ENCODE assay signal across 10 cellular contexts in the genomic region with DNA sequence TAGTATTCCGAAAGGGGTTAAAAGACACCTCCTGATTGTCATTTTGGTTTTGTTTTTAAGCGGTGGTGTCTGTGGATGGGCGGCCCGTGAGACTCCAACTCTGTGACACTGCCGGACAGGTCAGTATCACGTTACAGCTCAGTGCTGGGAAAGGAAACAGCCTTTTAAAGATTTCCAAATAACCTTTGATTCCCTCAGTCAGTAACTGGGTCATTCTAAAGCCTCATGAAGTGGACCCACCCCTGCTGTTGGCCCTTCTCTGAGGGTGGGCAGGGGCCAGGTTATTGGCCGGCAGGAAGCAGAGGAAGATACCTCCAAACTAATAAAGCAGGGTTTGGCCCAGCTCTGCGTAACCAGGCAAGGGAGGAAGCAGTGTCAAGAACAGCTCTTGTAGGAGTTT. TPM values are rescaled to one million over a fixed set of nuclear protein-coding genes. Genes with fewer than 3 reads are reported as not detected.
DNase-seq lines count a peak whose midpoint lies in the region; ATAC-seq, FAIRE-seq and TF ChIP-seq lines count a peak whose summit lies in the region.
"Had no signal": no experiment of that assay in that cellular context is flagged by ENCODE, and none has a peak within 500 bp of the region (broad histone marks: within the 10 kb centered on the region; RNA-seq: fewer than 3 reads in every experiment).

No MANE protein-coding gene starts in this region.

- POLR2A ChIA-PET in CD8-positive, alpha-beta T cell (lab: Charles Lee): no interaction called here
- POLR2A ChIA-PET in RWPE1 (lab: Yijun Ruan, JAX; ENCODE audit: low non-redundant PET): no interaction called here

- FAIRE-seq in astrocyte (lab: Jason Lieb, UNC) (no peak), GM19239 (lab: Jason Lieb, UNC) (no peak)

- no peak for TF ChIP-seq CTCF in CD8-positive, alpha-beta T cell (IDR thresholded peaks at IDR 0.05)
- TF ChIP-seq CTCF in astrocyte (IDR thresholded peaks at IDR 0.05; ENCODE audit: insufficient read depth, low read depth, low read length) (no peak), liver (IDR thresholded peaks at IDR 0.05; ENCODE audit: low read depth, low read length, missing input control) (no peak), RWPE1 (conservative IDR thresholded peaks at IDR 0.05; ENCODE audit: low read depth) (no peak)

- no peaks in the 10 kb centered on the region for H3K27me3 ChIP-seq in CD8-positive, alpha-beta T cell (ENCODE audit: insufficient read depth, low read length)
- H3K27me3 ChIP-seq in astrocyte (ENCODE audit: insufficient read depth, low read length) (peaks cover 25% of the 10 kb centered on the region), liver (ENCODE audit: control insufficient read depth in 4 of 4, insufficient read depth in 4 of 4, low read length in 3 of 4) (no peaks in the 10 kb centered on the region), skeletal muscle tissue (ENCODE audit: control insufficient read depth in 3 of 3, insufficient read depth in 3 of 3, low read length in 3 of 3) (no peaks in the 10 kb centered on the region)

- no peak overlapping the region for H3K27ac Mint-ChIP-seq in CD8-positive, alpha-beta T cell
- H3K27ac Mint-ChIP-seq in astrocyte (ENCODE audit: unreplicated experiment): no peak overlapping the region

- H3K4me3 Mint-ChIP-seq in CD8-positive, alpha-beta T cell: peak overlapping the region; percentile 58
- H3K4me3 Mint-ChIP-seq in astrocyte (ENCODE audit: unreplicated experiment): peak overlapping the region; percentile 40

- CTCF ChIA-PET in CD8-positive, alpha-beta T cell (lab: Charles Lee): interaction anchor here (0.9 to 9.8 kb wide), 3 partner anchors 46 to 518 kb away, joined by 3 to 140 read pairs (median 86); no protein-coding TSS in a partner anchor
- CTCF ChIA-PET in RWPE1 (lab: Yijun Ruan, JAX): interaction anchor here (0.6 kb wide), 1 partner anchor 10 kb away, joined by 3 read pairs; no protein-coding TSS in a partner anchor

- H3K4me1 Mint-ChIP-seq in CD8-positive, alpha-beta T cell (ENCODE audit: low read depth): peaks cover 21% of the 10 kb centered on the region
- peaks cover 1% of the 10 kb centered on the region for H3K4me1 Mint-ChIP-seq in astrocyte (ENCODE audit: low read depth, unreplicated experiment)

- intact Hi-C loops in CD8-positive, alpha-beta T cell (cut with DNase I, micrococcal nuclease): loop anchor here (5.0 to 10.0 kb wide), 3 partner anchors 55 to 767 kb away; a partner anchor contains a TSS

- no peaks in the 10 kb centered on the region for H3K9me3 Mint-ChIP-seq in CD8-positive, alpha-beta T cell
- H3K9me3 Mint-ChIP-seq in astrocyte (ENCODE audit: unreplicated experiment): peaks cover 4% of the 10 kb centered on the region

- H3K79me2 ChIP-seq in astrocyte (ENCODE audit: insufficient read depth, low read length): no peaks in the 10 kb centered on the region

- DNase-seq in CD8-positive, alpha-beta T cell: no peak
- DNase-seq in astrocyte (ENCODE audit: low read depth): no peak
- no peak for DNase-seq in SHP77 treated with DMSO at 0.1 percent for 48 hours (lab: John Stamatoyannopoulos, UW)
- DNase-seq in RWPE1 (ENCODE audit: low spot score): no peak
- DNase-seq in GM19239 (ENCODE audit: insufficient read length, low spot score): no peak
- DNase-seq: NCI-H510A treated with DMSO at 0.1 percent for 48 hours had no signal

- no peaks in the 10 kb centered on the region for H3K36me3 ChIP-seq in CD8-positive, alpha-beta T cell (ENCODE audit: insufficient read depth, low read length)
- H3K36me3 ChIP-seq in astrocyte (ENCODE audit: insufficient read depth, low read length) (no peaks in the 10 kb centered on the region), liver (ENCODE audit: control insufficient read depth in 4 of 4, insufficient read depth in 3 of 4, low read depth in 1 of 4, low read length in 3 of 4) (peaks cover 1 to 10% (median 7%) of the 10 kb centered on the region in 4 donors), skeletal muscle tissue (ENCODE audit: control insufficient read depth in 3 of 3, insufficient read depth in 3 of 3, low read length in 3 of 3) (peaks cover 3 to 11% (median 5%) of the 10 kb centered on the region in 3 donors)

- 19% methylated on average over 8 of the region's 8 CpGs for WGBS in liver

- no peak overlapping the region for H3K9ac ChIP-seq in astrocyte (ENCODE audit: low read length)
- peak overlapping the region; percentile 79 to 99 for H3K9ac ChIP-seq in liver (ENCODE audit: low read depth in 1 of 2, low read length in 2 of 2)
- peak overlapping the region; percentile 71 to 82 (median 81) for H3K9ac ChIP-seq in skeletal muscle tissue (ENCODE audit: low read depth in 1 of 3, low read length in 3 of 3)

- H3K27ac ChIP-seq in CD8-positive, alpha-beta T cell (ENCODE audit: low read depth, low read length): no peak overlapping the region
- H3K27ac ChIP-seq in astrocyte (ENCODE audit: low read depth, low read length) (no peak overlapping the region), liver (ENCODE audit: low read depth in 1 of 2, low read length in 2 of 2) (peak overlapping the region; percentile 95 to 100), skeletal muscle tissue (ENCODE audit: low read depth, low read length) (peak overlapping the region; percentile 43), RWPE1 (no peak overlapping the region)
- H3K27ac ChIP-seq: SK-N-MC had no signal

- no peak overlapping the region for H2AFZ ChIP-seq in astrocyte (ENCODE audit: low read depth, low read length)

- H3K4me1 ChIP-seq in CD8-positive, alpha-beta T cell (ENCODE audit: insufficient read depth, low read length): peaks cover 4% of the 10 kb centered on the region
- H3K4me1 ChIP-seq in astrocyte (ENCODE audit: insufficient read depth, low read length) (peaks cover 3% of the 10 kb centered on the region), liver (ENCODE audit: control insufficient read depth in 4 of 4, insufficient read depth in 4 of 4, low read length in 3 of 4) (peaks cover 12 to 38% (median 22%) of the 10 kb centered on the region in 4 donors), skeletal muscle tissue (ENCODE audit: control insufficient read depth in 3 of 3, insufficient read depth in 3 of 3, low read length in 3 of 3) (peaks cover 19 to 30% (median 24%) of the 10 kb centered on the region in 3 donors)

- no peak overlapping the region for H3K4me3 ChIP-seq in CD8-positive, alpha-beta T cell (ENCODE audit: low read depth, low read length)
- H3K4me3 ChIP-seq in astrocyte (ENCODE audit: insufficient read depth, low read depth, low read length) (no peak overlapping the region), liver (ENCODE audit: low read depth in 1 of 3, low read length in 3 of 3) (peak overlapping the region; percentile 73 to 98 (median 86)), skeletal muscle tissue (ENCODE audit: low read length in 3 of 3) (peak overlapping the region; percentile 77 to 80 (median 80))
- H3K4me3 ChIP-seq: SK-N-MC had no signal

- H3K36me3 Mint-ChIP-seq in CD8-positive, alpha-beta T cell: peaks cover 5% of the 10 kb centered on the region
- peaks cover 5% of the 10 kb centered on the region for H3K36me3 Mint-ChIP-seq in astrocyte (ENCODE audit: low read depth, unreplicated experiment)

- H3K27me3 Mint-ChIP-seq in CD8-positive, alpha-beta T cell (ENCODE audit: low read depth): no peaks in the 10 kb centered on the region
- peaks cover 27% of the 10 kb centered on the region for H3K27me3 Mint-ChIP-seq in astrocyte (ENCODE audit: low read depth, unreplicated experiment)

- ATAC-seq in CD8-positive, alpha-beta T cell: no peak
- no peak for ATAC-seq in HG03378 (IDR thresholded peaks at IDR 0.05; ENCODE audit: unreplicated experiment)

- TF ChIP-seq RAD21 in liver (IDR thresholded peaks at IDR 0.05): peak; percentile 52 to 59

- H4K20me1 ChIP-seq in astrocyte (ENCODE audit: insufficient read depth, low read length): no peaks in the 10 kb centered on the region

- no peaks in the 10 kb centered on the region for H3K9me3 ChIP-seq in CD8-positive, alpha-beta T cell (ENCODE audit: low read length)
- H3K9me3 ChIP-seq in astrocyte (ENCODE audit: insufficient read depth, low read depth, low read length) (no peaks in the 10 kb centered on the region), liver (ENCODE audit: control insufficient read depth in 4 of 4, low read length in 3 of 4) (no peaks in the 10 kb centered on the region), skeletal muscle tissue (ENCODE audit: control insufficient read depth in 3 of 3, low read length in 3 of 3) (no peaks in the 10 kb centered on the region)

- no peak overlapping the region for H3K4me2 ChIP-seq in astrocyte (ENCODE audit: low read length)

TF ChIP-seq in liver, 16 proteins besides CTCF, POLR2A, EP300 and RAD21 (continues in another document):
- TF ChIP-seq YY1 (IDR thresholded peaks at IDR 0.05) (peak; percentile 21), EGR1 (IDR thresholded peaks at IDR 0.05; ENCODE audit: low read depth in 2 of 2) (no peak), GABPA (IDR thresholded peaks at IDR 0.05 in 1 of 2, conservative IDR thresholded peaks at IDR 0.05 in 1 of 2) (no peak), HNF4A (conservative IDR thresholded peaks at IDR 0.05) (peak; percentile 53 to 63), NR2F2 (IDR thresholded peaks at IDR 0.05) (no peak), FOXA2 (IDR thresholded peaks at IDR 0.05) (no peak), JUND (IDR thresholded peaks at IDR 0.05) (peak; percentile 20 to 51), FOXA1 (IDR thresholded peaks at IDR 0.05) (no peak), RXRA (IDR thresholded peaks at IDR 0.05) (peak; percentile 62 to 64)
- TF ChIP-seq, protein P1, sequence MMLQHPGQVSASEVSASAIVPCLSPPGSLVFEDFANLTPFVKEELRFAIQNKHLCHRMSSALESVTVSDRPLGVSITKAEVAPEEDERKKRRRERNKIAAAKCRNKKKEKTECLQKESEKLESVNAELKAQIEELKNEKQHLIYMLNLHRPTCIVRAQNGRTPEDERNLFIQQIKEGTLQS (IDR thresholded peaks at IDR 0.05): no peak
- TF ChIP-seq, protein P2, sequence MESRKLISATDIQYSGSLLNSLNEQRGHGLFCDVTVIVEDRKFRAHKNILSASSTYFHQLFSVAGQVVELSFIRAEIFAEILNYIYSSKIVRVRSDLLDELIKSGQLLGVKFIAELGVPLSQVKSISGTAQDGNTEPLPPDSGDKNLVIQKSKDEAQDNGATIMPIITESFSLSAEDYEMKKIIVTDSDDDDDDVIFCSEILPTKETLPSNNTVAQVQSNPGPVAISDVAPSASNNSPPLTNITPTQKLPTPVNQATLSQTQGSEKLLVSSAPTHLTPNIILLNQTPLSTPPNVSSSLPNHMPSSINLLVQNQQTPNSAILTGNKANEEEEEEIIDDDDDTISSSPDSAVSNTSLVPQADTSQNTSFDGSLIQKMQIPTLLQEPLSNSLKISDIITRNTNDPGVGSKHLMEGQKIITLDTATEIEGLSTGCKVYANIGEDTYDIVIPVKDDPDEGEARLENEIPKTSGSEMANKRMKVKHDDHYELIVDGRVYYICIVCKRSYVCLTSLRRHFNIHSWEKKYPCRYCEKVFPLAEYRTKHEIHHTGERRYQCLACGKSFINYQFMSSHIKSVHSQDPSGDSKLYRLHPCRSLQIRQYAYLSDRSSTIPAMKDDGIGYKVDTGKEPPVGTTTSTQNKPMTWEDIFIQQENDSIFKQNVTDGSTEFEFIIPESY (IDR thresholded peaks at IDR 0.05): no peak

RNA-seq across cellular contexts. Expression of a gene that starts 2.3 kb away (rescaled TPM):
- total RNA-seq in CD8-positive, alpha-beta T cell: under 1 TPM; 0.39 to 0.57 TPM
- total RNA-seq in astrocyte (3.5 and 6.1 TPM in 2 replicates), liver (10 to 100 TPM; 11.3 to 12.0 TPM), skeletal muscle tissue (16.7 TPM)
- 10 to 100 TPM in 1 of 2 donors, 1 to 10 TPM in 1; 6.4 to 11.8 TPM for polyA plus RNA-seq in liver

Comparison
In these comparisons a context has a peak if more than half of its experiments do, and no peak if none do; other contexts are left out.
1. H3K27ac ChIP-seq: peak in liver (2 of 2) and skeletal muscle tissue (single experiment); none in CD8-positive, alpha-beta T cell (single experiment), astrocyte (single experiment) and RWPE1 (single experiment).
2. H3K4me3 ChIP-seq: peak in liver (3 of 3) and skeletal muscle tissue (3 of 3); none in CD8-positive, alpha-beta T cell (single experiment) and astrocyte (single experiment).